In the genomic region with DNA sequence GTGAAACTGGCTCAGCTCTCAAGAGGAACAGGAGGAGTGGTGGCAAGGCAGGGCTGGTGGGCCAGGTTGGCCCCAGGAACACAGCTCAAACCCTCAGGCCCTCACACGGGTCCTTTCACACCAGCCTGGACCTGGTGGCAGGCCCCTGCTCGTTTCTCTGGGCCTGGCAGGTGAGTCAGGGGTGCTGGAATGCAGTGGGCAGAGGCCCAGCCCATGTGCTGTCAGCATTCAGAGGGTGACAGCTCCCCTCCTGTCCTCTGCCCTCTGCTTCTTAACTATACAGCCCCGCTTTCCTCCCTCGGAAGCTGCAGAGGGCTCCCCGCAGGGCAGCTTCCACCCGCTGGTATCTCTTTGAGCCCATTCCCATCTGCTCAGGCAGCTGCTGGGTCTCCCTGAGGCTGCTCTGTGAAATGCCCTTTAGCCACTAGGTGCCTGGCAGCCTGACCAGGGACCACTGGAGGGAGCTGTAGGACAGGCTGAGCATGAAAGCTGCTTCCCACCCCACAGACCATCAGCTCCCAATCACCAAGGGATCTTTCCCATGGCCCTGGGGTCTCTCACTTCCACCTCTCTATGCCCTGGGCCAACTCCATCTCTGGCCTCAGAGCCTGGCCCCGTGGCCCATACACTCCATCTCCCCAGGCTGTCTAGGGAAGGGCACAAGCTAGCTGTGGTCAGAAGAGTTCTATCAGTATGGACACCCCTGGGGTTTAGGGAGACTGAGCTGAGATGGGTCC, we compare ENCODE assay signal across 8 cellular contexts. TPM values are rescaled to one million over a fixed set of nuclear protein-coding genes. Genes with fewer than 3 reads are reported as not detected.
DNase-seq lines count a peak whose midpoint lies in the region; ATAC-seq and TF ChIP-seq lines count a peak whose summit lies in the region.

No MANE protein-coding gene starts in this region.

- DNase-seq in ELF-1 (ENCODE audit: low read depth, low spot score), result peak; percentile 95
- peak; percentile 40 for DNase-seq in NCI-H748 treated with DMSO at 0.1 percent for 48 hours (lab: John Stamatoyannopoulos, UW)
- peak; percentile 74 for DNase-seq in activated CD4-positive, alpha-beta memory T cell treated with anti-CD3 and anti-CD28 coated beads, Interleukin-2, amount 10 ng/mL, durations not matched to agents 7 days and 5 days
- peak; percentile 40 for DNase-seq in effector CD4-positive, alpha-beta T cell
- peak; percentile 77 for DNase-seq in lower lobe of right lung
- DNase-seq in stimulated activated CD8-positive, alpha-beta memory T cell treated with anti-CD3 and anti-CD28 coated beads, Interleukin-12 subunit alpha, Interleukin-12 subunit beta, amount 100 ng/mL, for 4 hours (ENCODE audit: low read depth), result peak; percentile 32

- H3K9me3 ChIP-seq in lower lobe of right lung, result no peaks in the 10 kb centered on the region

- peaks cover 19% of the 10 kb centered on the region for H3K36me3 ChIP-seq in lower lobe of right lung

- H3K27ac ChIP-seq in lower lobe of right lung, result peak overlapping the region; percentile 63

- POLR2A ChIA-PET in activated CD4-positive, alpha-beta memory T cell treated with anti-CD3 and anti-CD28 coated beads, Interleukin-2, amount 10 ng/mL, durations not matched to agents 7 days and 5 days (lab: Charles Lee), result interaction anchor here (1.4 to 4.0 kb wide), 4 partner anchors 17 to 240 kb away, joined by 5 to 47 read pairs (median 6); no protein-coding TSS in a partner anchor

- peaks cover 20% of the 10 kb centered on the region for H3K4me1 Mint-ChIP-seq in activated CD4-positive, alpha-beta memory T cell treated with anti-CD3 and anti-CD28 coated beads, Interleukin-2, amount 10 ng/mL, durations not matched to agents 7 days and 5 days

- ATAC-seq in HG03159 (IDR thresholded peaks at IDR 0.05; ENCODE audit: unreplicated experiment) (peak; percentile 42), lower lobe of right lung (peak; percentile 67 to 68), GM21825 (IDR thresholded peaks at IDR 0.05; ENCODE audit: unreplicated experiment) (no peak)

- peak; percentile 84 for TF ChIP-seq CTCF in lower lobe of right lung (IDR thresholded peaks at IDR 0.05)

- no peak overlapping the region for H3K27ac Mint-ChIP-seq in activated CD4-positive, alpha-beta memory T cell treated with anti-CD3 and anti-CD28 coated beads, Interleukin-2, amount 10 ng/mL, durations not matched to agents 7 days and 5 days

- no peaks in the 10 kb centered on the region for H3K27me3 ChIP-seq in lower lobe of right lung (ENCODE audit: low read depth)

- no peaks in the 10 kb centered on the region for H3K9me3 Mint-ChIP-seq in activated CD4-positive, alpha-beta memory T cell treated with anti-CD3 and anti-CD28 coated beads, Interleukin-2, amount 10 ng/mL, durations not matched to agents 7 days and 5 days

- intact Hi-C loops in lower lobe of right lung (cut with DNase I), result no loop called here

- H3K27me3 Mint-ChIP-seq in activated CD4-positive, alpha-beta memory T cell treated with anti-CD3 and anti-CD28 coated beads, Interleukin-2, amount 10 ng/mL, durations not matched to agents 7 days and 5 days, result no peaks in the 10 kb centered on the region

- H3K4me3 Mint-ChIP-seq in activated CD4-positive, alpha-beta memory T cell treated with anti-CD3 and anti-CD28 coated beads, Interleukin-2, amount 10 ng/mL, durations not matched to agents 7 days and 5 days, result no peak overlapping the region

- H3K4me3 ChIP-seq in lower lobe of right lung, result no peak overlapping the region

- H3K4me1 ChIP-seq in lower lobe of right lung, result peaks cover 69% of the 10 kb centered on the region

- H3K36me3 Mint-ChIP-seq in activated CD4-positive, alpha-beta memory T cell treated with anti-CD3 and anti-CD28 coated beads, Interleukin-2, amount 10 ng/mL, durations not matched to agents 7 days and 5 days (ENCODE audit: low read depth), result no peaks in the 10 kb centered on the region

- CTCF ChIA-PET in activated CD4-positive, alpha-beta memory T cell treated with anti-CD3 and anti-CD28 coated beads, Interleukin-2, amount 10 ng/mL, durations not matched to agents 7 days and 5 days (lab: Charles Lee), result interaction anchor here (0.8 to 12.8 kb wide), 25 partner anchors 9 to 749 kb away, joined by 3 to 163 read pairs (median 4); a partner anchor contains a TSS

RNA-seq across cellular contexts. Expression of a gene that starts 24.8 kb away (rescaled TPM):
- total RNA-seq in activated CD4-positive, alpha-beta memory T cell treated with anti-CD3 and anti-CD28 coated beads, Interleukin-2, amount 10 ng/mL, durations not matched to agents 7 days and 5 days, result 1 to 10 TPM; 1.7 to 2.0 TPM
- 6.4 TPM for total RNA-seq in lower lobe of right lung

RNA-seq across cellular contexts. Expression of a gene that starts 33.1 kb away (rescaled TPM):
- total RNA-seq in activated CD4-positive, alpha-beta memory T cell treated with anti-CD3 and anti-CD28 coated beads, Interleukin-2, amount 10 ng/mL, durations not matched to agents 7 days and 5 days, result under 1 TPM in 1 of 2 experiments, not detected in 1; 0.08 TPM
- total RNA-seq in lower lobe of right lung, result 317 TPM

RNA-seq across cellular contexts. Expression of a gene that starts 33.3 kb away (rescaled TPM):
- total RNA-seq in activated CD4-positive, alpha-beta memory T cell treated with anti-CD3 and anti-CD28 coated beads, Interleukin-2, amount 10 ng/mL, durations not matched to agents 7 days and 5 days, result not detected
- total RNA-seq in lower lobe of right lung, result 131 TPM

RNA-seq across cellular contexts. Expression of a gene that starts 48.8 kb away (rescaled TPM):
- not detected for total RNA-seq in activated CD4-positive, alpha-beta memory T cell treated with anti-CD3 and anti-CD28 coated beads, Interleukin-2, amount 10 ng/mL, durations not matched to agents 7 days and 5 days
- not detected for total RNA-seq in lower lobe of right lung

RNA-seq across cellular contexts. Expression of a gene that starts 49.0 kb away (rescaled TPM):
- total RNA-seq in activated CD4-positive, alpha-beta memory T cell treated with anti-CD3 and anti-CD28 coated beads, Interleukin-2, amount 10 ng/mL, durations not matched to agents 7 days and 5 days, result under 1 TPM in 1 of 2 experiments, not detected in 1; 0.23 TPM
- 4.0 TPM for total RNA-seq in lower lobe of right lung

Comparison
In these comparisons a context has a peak if more than half of its experiments do, and no peak if none do; other contexts are left out.
1. DNase-seq: peak in every context shown above with its lines; median percentile 95 in ELF-1; 77 in lower lobe of right lung; 74 in activated CD4-positive, alpha-beta memory T cell treated with anti-CD3 and anti-CD28 coated beads, Interleukin-2, amount 10 ng/mL, durations not matched to agents 7 days and 5 days; 40 in NCI-H748 treated with DMSO at 0.1 percent for 48 hours; 40 in effector CD4-positive, alpha-beta T cell; 32 in stimulated activated CD8-positive, alpha-beta memory T cell treated with anti-CD3 and anti-CD28 coated beads, Interleukin-12 subunit alpha, Interleukin-12 subunit beta, amount 100 ng/mL, for 4 hours.
2. RNA of a gene that starts 33.1 kb away (total RNA-seq): 317 TPM in lower lobe of right lung (single experiment); 0.08 TPM in activated CD4-positive, alpha-beta memory T cell treated with anti-CD3 and anti-CD28 coated beads, Interleukin-2, amount 10 ng/mL, durations not matched to agents 7 days and 5 days; every median in the first group is over 100 times any median in the second.
3. RNA of a gene that starts 33.3 kb away (total RNA-seq): 131 TPM in lower lobe of right lung (single experiment); not detected in activated CD4-positive, alpha-beta memory T cell treated with anti-CD3 and anti-CD28 coated beads, Interleukin-2, amount 10 ng/mL, durations not matched to agents 7 days and 5 days; every median in the first group is over 100 times any median in the second.